ENCODE assay signal across 20 cellular contexts in the genomic region with DNA sequence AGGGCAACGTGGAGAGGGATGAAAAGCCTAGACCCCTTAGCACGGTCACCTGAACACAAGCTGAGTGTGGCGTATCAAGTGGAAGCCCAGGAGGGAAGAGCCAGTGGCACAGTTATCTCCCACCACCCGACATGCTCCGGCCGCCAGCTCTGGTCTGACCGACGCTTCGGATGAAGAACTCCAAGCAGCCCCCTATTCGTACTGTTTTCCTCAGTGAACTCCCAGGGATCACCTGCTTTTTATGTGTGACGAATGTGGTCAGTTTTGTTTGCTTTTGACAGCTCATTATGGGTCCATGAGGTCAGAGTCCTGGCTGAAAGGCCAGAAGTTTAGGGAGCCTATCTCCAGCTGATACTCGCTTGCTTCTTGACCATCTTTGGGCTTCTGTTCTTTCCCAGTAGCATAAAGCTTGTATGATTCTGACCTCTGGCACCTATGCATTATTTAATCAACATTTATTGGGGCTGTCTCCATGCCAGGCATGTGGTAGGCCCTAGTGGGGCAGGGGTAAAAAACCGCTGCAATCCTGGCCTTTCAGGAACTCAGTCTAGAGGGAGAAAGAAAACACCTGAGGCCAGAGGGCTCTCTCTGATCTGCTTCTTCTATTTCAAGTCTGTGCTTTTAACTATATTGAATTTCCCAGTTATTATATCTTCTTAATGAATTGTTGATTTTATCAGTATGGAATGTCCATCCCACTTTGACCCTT. TPM values are rescaled to one million over a fixed set of nuclear protein-coding genes. Genes with fewer than 3 reads are reported as not detected.
DNase-seq lines count a peak whose midpoint lies in the region; ATAC-seq and TF ChIP-seq lines count a peak whose summit lies in the region.
"Had no signal": no experiment of that assay in that cellular context is flagged by ENCODE, and none has a peak within 500 bp of the region (broad histone marks: within the 10 kb centered on the region; RNA-seq: fewer than 3 reads in every experiment).

No MANE protein-coding gene starts in this region.

- H3K4me1 ChIP-seq in left ventricle myocardium inferior (peaks cover 42% of the 10 kb centered on the region), duodenal mucosa (ENCODE audit: control insufficient read depth in 1 of 2, insufficient read depth in 2 of 2, low read length in 2 of 2) (peaks cover 29 to 42% of the 10 kb centered on the region in 2 donors), mesenchymal stem cell (ENCODE audit: control insufficient read depth, insufficient read depth, low read depth, low read length) (peaks cover 6% of the 10 kb centered on the region), uterus (no peaks in the 10 kb centered on the region)

- H3K27ac ChIP-seq in left ventricle myocardium inferior (replicated peaks) (peak overlapping the region; percentile 89), duodenal mucosa (ENCODE audit: low read depth, low read length) (peak overlapping the region; percentile 20), mesenchymal stem cell (ENCODE audit: low read length, poor library complexity, severe bottlenecking) (no peak overlapping the region), uterus (peak overlapping the region; percentile 36 to 47)
- H3K27ac ChIP-seq: cardiac muscle cell had no signal

- DNase-seq in left ventricle myocardium inferior (no peak), left cardiac atrium (no peak), mesenchymal stem cell (no peak), uterus (no peak)
- DNase-seq in activated CD4-positive, alpha-beta T cell treated with anti-CD3 and anti-CD28 coated beads, Interleukin-2, amount 50 U/mL, for 1 hour, result no peak
- DNase-seq: ACHN; activated CD4-positive, alpha-beta T cell treated with anti-CD3 and anti-CD28 coated beads, Interleukin-2, amount 50 U/mL, for 4 hours; activated T-cell treated with anti-CD3 and anti-CD28 coated beads, Interleukin-2, amount 50 U/mL, for 48 hours; CD4-positive, alpha-beta memory T cell; DMS79; effector CD4-positive, alpha-beta T cell; natural killer cell; NCI-H1417 treated with DMSO at 0.1 percent for 48 hours; NCI-H2171; NCI-H748 treated with DMSO at 0.1 percent for 48 hours; stimulated activated naive CD4-positive, alpha-beta T cell treated with Interleukin-2 at 50 U/mL for 16 hours had no signal

- H4K8ac ChIP-seq in mesenchymal stem cell (ENCODE audit: low read length), result no peak overlapping the region

- H3K9ac ChIP-seq in duodenal mucosa (ENCODE audit: low read depth in 1 of 2, low read length in 2 of 2) (peak overlapping the region in 1 of 2 donors; percentile 40), mesenchymal stem cell (ENCODE audit: low read length) (peak overlapping the region; percentile 35)

- H3K14ac ChIP-seq in mesenchymal stem cell (ENCODE audit: low read length in 2 of 2), result no peak overlapping the region

- no peak for ATAC-seq in left cardiac atrium
- no peak for ATAC-seq in GM21619 (IDR thresholded peaks at IDR 0.05; ENCODE audit: unreplicated experiment)
- ATAC-seq in HG03378 (IDR thresholded peaks at IDR 0.05; ENCODE audit: unreplicated experiment), result no peak
- ATAC-seq: natural killer cell had no signal

- 95% methylated on average over 13 of the region's 13 CpGs for WGBS in mesenchymal stem cell

- intact Hi-C loops in left ventricle myocardium inferior (cut with micrococcal nuclease), result no loop called here
- intact Hi-C loops in left cardiac atrium (cut with DNase I), result no loop called here
- intact Hi-C loops in uterus (cut with DNase I; ENCODE audit: low total_unique reads), result no loop called here

- no peak overlapping the region for H4K91ac ChIP-seq in mesenchymal stem cell (ENCODE audit: low read length)

- H2BK15ac ChIP-seq in mesenchymal stem cell (ENCODE audit: low read depth, poor library complexity, severe bottlenecking), result no peak overlapping the region

- peak overlapping the region; percentile 29 for H2AFZ ChIP-seq in mesenchymal stem cell (ENCODE audit: low read depth, low read length)

- H3K4me2 ChIP-seq in mesenchymal stem cell (ENCODE audit: low read length, poor library complexity, severe bottlenecking), result no peak overlapping the region

- H3K36me3 ChIP-seq in left ventricle myocardium inferior (no peaks in the 10 kb centered on the region), duodenal mucosa (ENCODE audit: control insufficient read depth in 1 of 2, insufficient read depth in 2 of 2, low read length in 2 of 2) (no peaks in the 10 kb centered on the region), mesenchymal stem cell (ENCODE audit: control insufficient read depth in 1 of 2, insufficient read depth in 2 of 2, low read depth in 1 of 2, low read length in 2 of 2) (no peaks in the 10 kb centered on the region), uterus (no peaks in the 10 kb centered on the region)
- H3K36me3 ChIP-seq: cardiac muscle cell had no signal

- H2BK120ac ChIP-seq in mesenchymal stem cell (ENCODE audit: low read depth, low read length), result no peak overlapping the region

- no peak overlapping the region for H3K4ac ChIP-seq in mesenchymal stem cell (ENCODE audit: low read depth in 1 of 2, low read length in 2 of 2)

- no peak for TF ChIP-seq CTCF in left ventricle myocardium inferior (IDR thresholded peaks at IDR 0.05; ENCODE audit: borderline replicate concordance)
- no peak for TF ChIP-seq CTCF in uterus (IDR thresholded peaks at IDR 0.05)

- H3K27me3 ChIP-seq in left ventricle myocardium inferior (ENCODE audit: low read depth) (no peaks in the 10 kb centered on the region), duodenal mucosa (ENCODE audit: control insufficient read depth in 1 of 2, insufficient read depth in 2 of 2, low read length in 2 of 2) (no peaks in the 10 kb centered on the region), mesenchymal stem cell (ENCODE audit: control insufficient read depth in 1 of 2, insufficient read depth in 1 of 2, low read length in 2 of 2) (no peaks in the 10 kb centered on the region), uterus (no peaks in the 10 kb centered on the region)

- no peak overlapping the region for H2BK5ac ChIP-seq in mesenchymal stem cell (ENCODE audit: low read depth, low read length, poor library complexity, severe bottlenecking)

- peak overlapping the region in 1 of 2 experiments; percentile 64 for H2BK12ac ChIP-seq in mesenchymal stem cell (ENCODE audit: low read length in 2 of 2)

- H3K4me3 ChIP-seq in left ventricle myocardium inferior, result no peak overlapping the region
- no peak overlapping the region for H3K4me3 ChIP-seq in duodenal mucosa (ENCODE audit: low read depth in 1 of 2, low read length in 2 of 2)
- H3K4me3 ChIP-seq in mesenchymal stem cell (ENCODE audit: insufficient read depth in 1 of 2, low read depth in 1 of 2, low read length in 2 of 2), result no peak overlapping the region
- H3K4me3 ChIP-seq in uterus, result no peak overlapping the region
- H3K4me3 ChIP-seq: cardiac muscle cell had no signal

- peak overlapping the region in 1 of 2 experiments; percentile 54 for H3K18ac ChIP-seq in mesenchymal stem cell (ENCODE audit: low read depth in 1 of 2, low read length in 2 of 2)

- H3K9me3 ChIP-seq in left ventricle myocardium inferior (replicated peaks), result no peaks in the 10 kb centered on the region
- no peaks in the 10 kb centered on the region for H3K9me3 ChIP-seq in duodenal mucosa (ENCODE audit: control insufficient read depth in 1 of 2, low read length in 2 of 2)
- no peaks in the 10 kb centered on the region for H3K9me3 ChIP-seq in mesenchymal stem cell (ENCODE audit: control insufficient read depth, low read length)
- H3K9me3 ChIP-seq in uterus, result no peaks in the 10 kb centered on the region

- no peak overlapping the region for H2AK5ac ChIP-seq in mesenchymal stem cell (ENCODE audit: low read length, severe bottlenecking)

- no peaks in the 10 kb centered on the region for H3K79me1 ChIP-seq in mesenchymal stem cell (replicated peaks; ENCODE audit: low read length, poor library complexity, severe bottlenecking)

- TF ChIP-seq POLR2A in uterus (IDR thresholded peaks at IDR 0.05), result no peak

- no peak overlapping the region for H3K23ac ChIP-seq in mesenchymal stem cell (ENCODE audit: low read length in 2 of 2)

RNA-seq across cellular contexts. Expression of gene MRPL33, which starts 33.0 kb away (rescaled TPM):
- total RNA-seq in left ventricle myocardium inferior (390 TPM), left cardiac atrium (100 to 1,000 TPM; 198 to 226 TPM), uterus (100 to 1,000 TPM in 1 of 4 donors, 10 to 100 TPM in 3; 51.7 to 404 (median 71.4) TPM)
- 295 TPM for polyA plus RNA-seq in mesenchymal stem cell (2013, experiment 1 of 2)
- polyA plus RNA-seq in mesenchymal stem cell (2013, experiment 2 of 2), result 307 TPM
